ENCODE assay signal across 9 cellular contexts in genomic region chr14:92037989-92038388, GRCh38. TPM values are rescaled to one million over a fixed set of nuclear protein-coding genes. Genes with fewer than 3 reads are reported as not detected.
DNase-seq lines count a peak whose midpoint lies in the region; ATAC-seq and TF ChIP-seq lines count a peak whose summit lies in the region.
"Had no signal": no experiment of that assay in that cellular context is flagged by ENCODE, and none has a peak within 500 bp of the region (broad histone marks: within the 10 kb centered on the region; RNA-seq: fewer than 3 reads in every experiment).

No MANE protein-coding gene starts in this region.

- peaks cover 33% of the 10 kb centered on the region for H3K4me1 ChIP-seq in BLaER1

- H3K36me3 ChIP-seq in BLaER1: peaks cover 35% of the 10 kb centered on the region

- H3K4me1 Mint-ChIP-seq in chondrocyte (ENCODE audit: low read depth): peaks cover 56% of the 10 kb centered on the region
- H3K4me1 Mint-ChIP-seq in natural killer cell: peaks cover 50 to 54% of the 10 kb centered on the region in 2 donors

- peak overlapping the region; percentile 95; the same call in 1 of the 2 replicates for H3K9ac ChIP-seq in BLaER1

- no peaks in the 10 kb centered on the region for H3K27me3 Mint-ChIP-seq in chondrocyte (ENCODE audit: low read depth)
- H3K27me3 Mint-ChIP-seq in natural killer cell (ENCODE audit: low read depth in 2 of 2): no peaks in the 10 kb centered on the region

- no peaks in the 10 kb centered on the region for H3K27me3 ChIP-seq in BLaER1

- no peak overlapping the region for H3K27ac ChIP-seq in BLaER1

- H3K4me3 ChIP-seq in BLaER1 (peak overlapping the region; percentile 93), LNCaP clone FGC (ENCODE audit: low read depth, low read length) (peak overlapping the region; percentile 94)

- peak overlapping the region; percentile 93 for H3K4me2 ChIP-seq in BLaER1

- H3K9me3 ChIP-seq in BLaER1: no peaks in the 10 kb centered on the region

- TF ChIP-seq CTCF in LNCaP clone FGC (IDR thresholded peaks at IDR 0.05; ENCODE audit: control insufficient read depth, extremely low read depth, insufficient read depth) (no peak), chondrocyte (IDR thresholded peaks at IDR 0.05) (no peak), natural killer cell (IDR thresholded peaks at IDR 0.05) (no peak)

- no peaks in the 10 kb centered on the region for H3K9me3 Mint-ChIP-seq in chondrocyte (ENCODE audit: low read depth)
- no peaks in the 10 kb centered on the region for H3K9me3 Mint-ChIP-seq in natural killer cell

- ATAC-seq in natural killer cell: no peak
- ATAC-seq: activated CD4-positive, CD25-positive, alpha-beta regulatory T cell treated with anti-CD3 and anti-CD28 coated beads, Interleukin-2, amount 50 U/mL, for 24 hours had no signal

- H3K4me3 Mint-ChIP-seq in chondrocyte (ENCODE audit: unreplicated experiment) (peak overlapping the region; percentile 98), natural killer cell (peak overlapping the region; percentile 95)

- H3K36me3 Mint-ChIP-seq in chondrocyte (ENCODE audit: low read depth) (peaks cover 2% of the 10 kb centered on the region), natural killer cell (no peaks in the 10 kb centered on the region)

- peaks cover 66% of the 10 kb centered on the region for H4K20me1 ChIP-seq in BLaER1

- intact Hi-C loops in natural killer cell (cut with micrococcal nuclease): no loop called here
- intact Hi-C loops in posterior cingulate gyrus (cut with DNase I): no loop called here

- peak overlapping the region; percentile 100 for H3K27ac Mint-ChIP-seq in chondrocyte (ENCODE audit: unreplicated experiment)
- H3K27ac Mint-ChIP-seq in natural killer cell: peak overlapping the region; percentile 98

- no peak for DNase-seq in LNCaP clone FGC (ENCODE audit: low read depth)
- DNase-seq in chondrocyte (ENCODE audit: low spot score): no peak
- no peak for DNase-seq in natural killer cell
- DNase-seq in posterior cingulate gyrus: no peak
- DNase-seq in ecto neural progenitor cell (ENCODE audit: low spot score): no peak
- no peak for DNase-seq in DMS79 (lab: John Stamatoyannopoulos, UW)
- DNase-seq in DMS79 treated with DMSO at 0.1 percent for 48 hours (lab: John Stamatoyannopoulos, UW): no peak

RNA-seq across cellular contexts. Expression of gene TRIP11, which starts 1.9 kb away (rescaled TPM):
- total RNA-seq in chondrocyte (90.5 to 104 TPM (median 92.7 TPM) in 3 replicates), natural killer cell (10 to 100 TPM; 42.9 to 63.6 (median 49.8) TPM)
